Comparison of ENCODE assay signal across 23 cellular contexts in the genomic region with DNA sequence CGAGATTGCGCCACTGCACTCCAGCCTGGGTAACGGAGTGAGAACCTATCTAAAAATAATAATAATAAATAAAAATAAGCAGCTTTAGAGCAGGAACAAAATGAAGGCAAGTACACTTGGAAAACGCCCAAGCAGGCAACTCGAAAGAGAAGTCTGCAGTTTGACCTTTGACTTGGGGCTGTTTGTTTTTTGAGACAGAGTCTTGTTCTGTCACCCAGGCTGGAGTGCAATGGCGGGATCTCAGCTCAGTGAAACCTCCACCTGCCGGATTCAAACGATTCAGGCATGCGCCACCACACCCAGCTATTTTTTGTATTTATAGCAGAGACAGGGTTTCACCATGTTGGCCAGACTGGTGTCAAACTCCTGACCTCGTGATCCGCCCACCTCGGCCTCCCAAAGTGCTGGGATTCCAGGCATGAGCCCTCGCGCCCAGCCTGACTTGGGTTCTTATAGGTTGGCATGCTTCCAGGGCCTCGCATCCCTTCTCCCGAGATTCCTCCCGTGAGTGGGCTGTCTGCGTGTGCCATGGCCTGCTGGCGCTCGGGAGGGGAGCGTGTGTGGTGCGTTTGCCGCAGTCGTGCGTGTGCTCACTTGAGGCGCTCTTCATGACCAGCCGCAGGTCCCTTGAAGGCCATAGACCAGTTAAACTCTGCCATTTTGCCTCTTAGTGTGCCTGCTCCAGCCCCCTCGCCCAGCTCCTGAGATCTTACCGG. TPM values are rescaled to one million over a fixed set of nuclear protein-coding genes. Genes with fewer than 3 reads are reported as not detected.
DNase-seq lines count a peak whose midpoint lies in the region; ATAC-seq, FAIRE-seq and TF ChIP-seq lines count a peak whose summit lies in the region.
"Had no signal": no experiment of that assay in that cellular context is flagged by ENCODE, and none has a peak within 500 bp of the region (broad histone marks: within the 10 kb centered on the region; RNA-seq: fewer than 3 reads in every experiment).

No MANE protein-coding gene starts in this region.

- TF ChIP-seq CTCF in Caco-2 (IDR thresholded peaks at IDR 0.05; ENCODE audit: insufficient read depth in 1 of 2, low read depth in 1 of 2, low read length in 1 of 2, severe bottlenecking in 1 of 2, unreplicated experiment in 1 of 2) (no peak), kidney (IDR thresholded peaks at IDR 0.05; ENCODE audit: borderline replicate concordance, extremely low read depth, insufficient read depth) (no peak)

- H3K27me3 ChIP-seq in Caco-2 (replicated peaks; ENCODE audit: control insufficient read depth, insufficient read depth, low read length) = no peaks in the 10 kb centered on the region

- POLR2A ChIA-PET in Caco-2 (lab: Charles Lee) = interaction anchor here (0.6 kb wide), 1 partner anchor 320 kb away, joined by 7 read pairs; no protein-coding TSS in a partner anchor

- H3K9ac ChIP-seq in kidney (ENCODE audit: low read length in 2 of 2) = no peak overlapping the region
- H3K9ac ChIP-seq: parathyroid adenoma, SK-N-SH had no signal

- peak; percentile 67 for ATAC-seq in left colon
- no peak for ATAC-seq in GM18858 (IDR thresholded peaks at IDR 0.05; ENCODE audit: unreplicated experiment)

- peak overlapping the region; percentile 39 for H3K27ac Mint-ChIP-seq in Caco-2 (ENCODE audit: unreplicated experiment)
- H3K27ac Mint-ChIP-seq: activated CD4-positive, alpha-beta T cell treated with anti-CD3 and anti-CD28 coated beads, Interleukin-2, amount 10 ng/mL, durations not matched to agents 24 days and 14 days; CD8-positive, alpha-beta memory T cell; dendritic cell treated with granulocyte-macrophage colony-stimulating factor and Interleukin-4, amounts not matched to agents 40 ng/mL and 50 ng/mL, for 4 days; GM23338; stimulated activated naive CD8-positive, alpha-beta T cell treated with anti-CD3 and anti-CD28 coated beads, Interleukin-15, Interleukin-2, amounts not matched to agents 100 ng/mL and 50 ng/mL, for 24 hours had no signal

- H3K36me3 ChIP-seq in Caco-2 (ENCODE audit: control insufficient read depth, insufficient read depth, low read length) = no peaks in the 10 kb centered on the region
- H3K36me3 ChIP-seq in kidney (ENCODE audit: control insufficient read depth in 1 of 2, insufficient read depth in 2 of 2, low read length in 2 of 2) = no peaks in the 10 kb centered on the region
- H3K36me3 ChIP-seq: sigmoid colon, tibial nerve had no signal

- no peak for FAIRE-seq in kidney (lab: Jason Lieb, UNC)

- intact Hi-C loops in Caco-2 (cut with micrococcal nuclease; ENCODE audit: unreplicated experiment) = no loop called here
- intact Hi-C loops in left colon (cut with DNase I, micrococcal nuclease) = no loop called here
- intact Hi-C loops in kidney (cut with DNase I) = no loop called here

- no peak overlapping the region for H3K4me3 Mint-ChIP-seq in Caco-2 (ENCODE audit: unreplicated experiment)
- H3K4me3 Mint-ChIP-seq: activated CD4-positive, alpha-beta T cell treated with anti-CD3 and anti-CD28 coated beads, Interleukin-2, amount 10 ng/mL, durations not matched to agents 24 days and 14 days; dendritic cell treated with granulocyte-macrophage colony-stimulating factor and Interleukin-4, amounts not matched to agents 40 ng/mL and 50 ng/mL, for 4 days; stimulated activated naive CD8-positive, alpha-beta T cell treated with anti-CD3 and anti-CD28 coated beads, Interleukin-15, Interleukin-2, amounts not matched to agents 100 ng/mL and 50 ng/mL, for 24 hours had no signal

- H3K4me1 Mint-ChIP-seq in Caco-2 (ENCODE audit: low read depth, unreplicated experiment) = peaks cover 18% of the 10 kb centered on the region
- H3K4me1 Mint-ChIP-seq: activated CD4-positive, alpha-beta T cell treated with anti-CD3 and anti-CD28 coated beads, Interleukin-2, amount 10 ng/mL, durations not matched to agents 24 days and 14 days had no signal

- H3K27ac ChIP-seq in kidney (ENCODE audit: low read depth in 2 of 2, low read length in 2 of 2) = no peak overlapping the region
- H3K27ac ChIP-seq: parathyroid adenoma, PC-9, sigmoid colon, tibial nerve had no signal

- peak; percentile 44 to 60 for DNase-seq in Caco-2
- peak; percentile 12 for DNase-seq in LoVo (ENCODE audit: low spot score)
- DNase-seq in NCI-H2196 treated with DMSO at 0.1 percent for 48 hours (lab: John Stamatoyannopoulos, UW; ENCODE audit: unreplicated experiment) = peak; percentile 86
- DNase-seq in left colon = no peak
- DNase-seq in stimulated activated CD4-positive, alpha-beta T cell treated with anti-CD3 and anti-CD28 coated beads, Interleukin-12 subunit alpha, Interleukin-12 subunit beta, amount 100 ng/mL, for 4 hours = no peak
- no peak for DNase-seq in kidney
- DNase-seq in activated CD4-positive, alpha-beta T cell treated with anti-CD3 and anti-CD28 coated beads, Interleukin-2, amount 50 U/mL, for 48 hours = no peak
- DNase-seq: activated CD4-positive, alpha-beta T cell treated with anti-CD3 and anti-CD28 coated beads, Interleukin-2, amount 10 ng/mL, durations not matched to agents 24 days and 14 days; activated effector memory CD4-positive, alpha-beta T cell treated with Interleukin-2 at 50 U/mL for 16 hours; CD8-positive, alpha-beta memory T cell; foreskin fibroblast; mammary epithelial cell; NCI-H1694; sigmoid colon; SK-N-SH; stimulated activated CD4-positive, alpha-beta T cell treated with anti-CD3 and anti-CD28 coated beads, Interleukin-1b, Interleukin-23, amount 100 ng/mL, for 48 hours had no signal

- H3K36me3 Mint-ChIP-seq in Caco-2 (ENCODE audit: insufficient read depth, unreplicated experiment) = peaks cover 11% of the 10 kb centered on the region

- H3K4me3 ChIP-seq in Caco-2 (ENCODE audit: low read depth, low read length) = no peak overlapping the region
- no peak overlapping the region for H3K4me3 ChIP-seq in kidney (ENCODE audit: low read length in 2 of 2)
- H3K4me3 ChIP-seq: PC-9, sigmoid colon, tibial nerve had no signal

- no peaks in the 10 kb centered on the region for H3K9me3 ChIP-seq in Caco-2
- H3K9me3 ChIP-seq in kidney (ENCODE audit: control insufficient read depth in 1 of 2, low read length in 2 of 2) = no peaks in the 10 kb centered on the region
- H3K9me3 ChIP-seq: sigmoid colon, SK-N-SH, tibial nerve had no signal

- H3K9me3 Mint-ChIP-seq in Caco-2 (ENCODE audit: unreplicated experiment) = no peaks in the 10 kb centered on the region
- H3K9me3 Mint-ChIP-seq: activated CD4-positive, alpha-beta T cell treated with anti-CD3 and anti-CD28 coated beads, Interleukin-2, amount 10 ng/mL, durations not matched to agents 24 days and 14 days; CD8-positive, alpha-beta memory T cell; dendritic cell treated with granulocyte-macrophage colony-stimulating factor and Interleukin-4, amounts not matched to agents 40 ng/mL and 50 ng/mL, for 4 days; GM23338; stimulated activated naive CD8-positive, alpha-beta T cell treated with anti-CD3 and anti-CD28 coated beads, Interleukin-15, Interleukin-2, amounts not matched to agents 100 ng/mL and 50 ng/mL, for 24 hours had no signal

- no TSS peak for BruUV-seq in Caco-2 (replicated peaks; lab: Mats Ljungman, UMichigan)

- H3K27me3 Mint-ChIP-seq in Caco-2 (ENCODE audit: insufficient read depth, unreplicated experiment) = no peaks in the 10 kb centered on the region

- CTCF ChIA-PET in Caco-2 (lab: Charles Lee) = no interaction called here

- H3K4me1 ChIP-seq in Caco-2 (peaks cover 36% of the 10 kb centered on the region), kidney (ENCODE audit: control insufficient read depth in 1 of 2, insufficient read depth in 1 of 2, low read depth in 1 of 2, low read length in 2 of 2) (peaks cover 0 to 4% of the 10 kb centered on the region in 2 donors)
- H3K4me1 ChIP-seq: sigmoid colon had no signal

RNA-seq across cellular contexts. Expression of gene UBE2I, which starts 18.4 kb away (rescaled TPM):
- total RNA-seq in Caco-2 (2022) (178 and 199 TPM in 2 replicates), left colon (10 to 100 TPM; 76.6 to 87.1 TPM), kidney (97.1 TPM)
- 62.2 TPM for polyA plus RNA-seq in kidney (ENCODE audit: insufficient read depth, low read depth, low replicate concordance)

RNA-seq across cellular contexts. Expression of gene TPSD1, which starts 35.1 kb away (rescaled TPM):
- not detected in 2 replicates for total RNA-seq in Caco-2 (2022)
- total RNA-seq in left colon = 1 to 10 TPM in 1 of 2 donors, under 1 TPM in 1; 0.18 to 2.8 TPM
- 7.9 TPM for total RNA-seq in kidney
- not detected for polyA plus RNA-seq in kidney (ENCODE audit: insufficient read depth, low read depth, low replicate concordance)
- total RNA-seq: activated CD4-positive, alpha-beta T cell treated with anti-CD3 and anti-CD28 coated beads, Interleukin-2, amount 10 ng/mL, durations not matched to agents 24 days and 14 days; CD8-positive, alpha-beta memory T cell; mammary epithelial cell; PC-9 had no signal
- polyA plus RNA-seq: CD8-positive, alpha-beta memory T cell; GM23338; mammary epithelial cell; SK-N-SH had no signal

RNA-seq across cellular contexts. Expression of gene BAIAP3, which starts 42.4 kb away (rescaled TPM):
- 4.2 and 5.0 TPM in 2 replicates for total RNA-seq in Caco-2 (2022)
- total RNA-seq in left colon = 10 to 100 TPM in 1 of 2 donors, 1 to 10 TPM in 1; 7.5 to 12.3 TPM
- 8.0 TPM for total RNA-seq in kidney
- 8.2 TPM for polyA plus RNA-seq in kidney (ENCODE audit: insufficient read depth, low read depth, low replicate concordance)

RNA-seq across cellular contexts. Expression of gene TPSAB1, which starts 50.5 kb away (rescaled TPM):
- total RNA-seq in Caco-2 (2022) = not detected in 2 replicates
- 10 to 100 TPM in 1 of 2 donors, 1 to 10 TPM in 1; 5.7 to 49.9 TPM for total RNA-seq in left colon
- total RNA-seq in kidney = 156 TPM
- polyA plus RNA-seq in kidney (ENCODE audit: insufficient read depth, low read depth, low replicate concordance) = 1.6 TPM
- total RNA-seq: activated CD4-positive, alpha-beta T cell treated with anti-CD3 and anti-CD28 coated beads, Interleukin-2, amount 10 ng/mL, durations not matched to agents 24 days and 14 days; CD8-positive, alpha-beta memory T cell; GM23338; mammary epithelial cell; PC-9 had no signal
- polyA plus RNA-seq: CD8-positive, alpha-beta memory T cell; GM23338; mammary epithelial cell; SK-N-SH had no signal

Comparison
In these comparisons a context has a peak if more than half of its experiments do, and no peak if none do; other contexts are left out.
1. DNase-seq: peak in Caco-2 (2 of 2), LoVo (single experiment) and NCI-H2196 treated with DMSO at 0.1 percent for 48 hours (single experiment); none in left colon (0 of 2), stimulated activated CD4-positive, alpha-beta T cell treated with anti-CD3 and anti-CD28 coated beads, Interleukin-12 subunit alpha, Interleukin-12 subunit beta, amount 100 ng/mL, for 4 hours (single experiment), kidney (single experiment) and activated CD4-positive, alpha-beta T cell treated with anti-CD3 and anti-CD28 coated beads, Interleukin-2, amount 50 U/mL, for 48 hours (0 of 2).